ENCODE assay signal across 28 cellular contexts in the genomic region with DNA sequence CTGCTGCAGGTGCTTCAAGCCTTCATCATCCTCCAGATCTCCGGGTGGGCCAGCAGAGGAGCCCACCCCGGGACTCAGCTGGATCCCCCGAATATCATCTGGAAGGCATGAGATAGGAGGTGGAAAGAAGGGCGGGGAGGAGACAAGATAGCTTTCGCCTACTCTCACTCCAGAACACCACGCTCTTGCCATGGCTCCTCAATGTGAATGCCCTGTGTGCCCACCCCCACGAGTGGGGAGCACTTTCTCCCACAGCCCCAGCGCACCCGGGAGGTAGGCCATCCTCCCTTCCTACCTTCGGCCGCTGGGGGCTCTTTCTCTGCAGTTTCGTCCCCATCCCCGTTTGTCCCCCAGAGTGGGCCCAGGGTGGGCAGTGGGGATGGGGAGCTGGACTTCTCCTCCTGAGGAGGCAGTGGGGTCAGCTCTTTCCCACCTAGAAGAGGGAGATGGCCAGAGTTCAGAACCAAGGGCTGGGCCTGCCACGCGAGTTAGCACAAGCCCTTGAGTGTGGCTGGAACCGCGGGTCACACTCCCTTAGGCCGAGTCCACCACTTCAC. TPM values are rescaled to one million over a fixed set of nuclear protein-coding genes. Genes with fewer than 3 reads are reported as not detected.
"Had no signal": no experiment of that assay in that cellular context is flagged by ENCODE, and none has a peak within 500 bp of the region (broad histone marks: within the 10 kb centered on the region; RNA-seq: fewer than 3 reads in every experiment).

No MANE protein-coding gene starts in this region.

- H3K27ac ChIP-seq: foreskin keratinocyte, left lung, spleen, thyroid gland had no signal

- DNase-seq: activated CD4-positive, alpha-beta memory T cell treated with anti-CD3 and anti-CD28 coated beads for 36 hours; activated CD4-positive, alpha-beta T cell treated with anti-CD3 and anti-CD28 coated beads for 36 hours; activated naive CD4-positive, alpha-beta T cell; activated naive CD8-positive, alpha-beta T cell treated with anti-CD3 and anti-CD28 coated beads, Interleukin-2, amount 50 U/mL, for 24 hours; activated T-cell treated with anti-CD3 and anti-CD28 coated beads for 4 hours; anterior cingulate cortex; central memory CD4-positive, alpha-beta T cell; foreskin keratinocyte; mammary epithelial cell; nephron progenitor cell; occipital lobe; retina; spleen; stimulated activated CD8-positive, alpha-beta memory T cell treated with anti-CD3 and anti-CD28 coated beads, Interleukin-4, amount 100 ng/mL, for 48 hours; stimulated activated naive CD4-positive, alpha-beta T cell treated with Interleukin-2 at 50 U/mL for 16 hours; thyroid gland had no signal

- FAIRE-seq: colon, TTC549 had no signal

- H3K4me3 ChIP-seq: left lung, spleen, thyroid gland had no signal

- H3K9me3 ChIP-seq: left lung, spleen, thyroid gland had no signal

- H3K4me1 ChIP-seq: foreskin keratinocyte had no signal

RNA-seq across cellular contexts. Expression of a gene that starts 28.9 kb away (rescaled TPM):
- total RNA-seq: activated CD4-positive, alpha-beta memory T cell treated with anti-CD3 and anti-CD28 coated beads for 36 hours; activated CD4-positive, alpha-beta T cell treated with anti-CD3 and anti-CD28 coated beads for 36 hours; activated T-helper 17 cell treated with anti-CD3 and anti-CD28 coated beads, Interleukin-2, amount 50 U/mL, for 72 hours; epithelial cell of proximal tubule; fibroblast of lung; foreskin keratinocyte; kidney epithelial cell; left lung; mammary epithelial cell; myocyte; posterior vena cava; spleen; subcutaneous adipose tissue; T-helper 2 cell treated with Interferon-gamma antibody and Interleukin-4, amounts not matched to agents 100 ng/mL and 5 ng/mL, for 36 hours; ureter had no signal
- polyA plus RNA-seq: fibroblast of lung, foreskin keratinocyte, mammary epithelial cell, spleen had no signal

RNA-seq across cellular contexts. Expression of a gene that starts 35.1 kb away (rescaled TPM):
- total RNA-seq: activated CD4-positive, alpha-beta memory T cell treated with anti-CD3 and anti-CD28 coated beads for 36 hours; activated CD4-positive, alpha-beta T cell treated with anti-CD3 and anti-CD28 coated beads for 36 hours; activated T-helper 17 cell treated with anti-CD3 and anti-CD28 coated beads, Interleukin-2, amount 50 U/mL, for 72 hours; epithelial cell of proximal tubule; fibroblast of lung; kidney epithelial cell; left lung; mammary epithelial cell; occipital lobe; posterior vena cava; subcutaneous adipose tissue; T-helper 2 cell treated with Interferon-gamma antibody and Interleukin-4, amounts not matched to agents 100 ng/mL and 5 ng/mL, for 36 hours; thyroid gland had no signal
- polyA plus RNA-seq: fibroblast of lung, mammary epithelial cell had no signal
